ENCODE assay signal across 26 cellular contexts in genomic region chr6:126534418-126534817, GRCh38.
DNase-seq lines count a peak whose midpoint lies in the region; ATAC-seq, FAIRE-seq and TF ChIP-seq lines count a peak whose summit lies in the region.
"Had no signal": no experiment of that assay in that cellular context is flagged by ENCODE, and none has a peak within 500 bp of the region (broad histone marks: within the 10 kb centered on the region; RNA-seq: fewer than 3 reads in every experiment).

No MANE protein-coding gene starts in this region.

- H3K4me3 ChIP-seq in bronchial epithelial cell (ENCODE audit: low read depth, low read length): no peak overlapping the region
- H3K4me3 ChIP-seq in epithelial cell of esophagus (ENCODE audit: low read length): no peak overlapping the region
- H3K4me3 ChIP-seq: A549; BLaER1 treated with 17β-estradiol and CSF1 and Interleukin-3, amounts not matched to agents 10 nM and 100 nM; GM12878 had no signal

- no peaks in the 10 kb centered on the region for H3K9me3 Mint-ChIP-seq in mesothelial cell of epicardium
- H3K9me3 Mint-ChIP-seq: CD14-positive monocyte; CD4-positive, alpha-beta T cell had no signal

- H3K27me3 Mint-ChIP-seq in mesothelial cell of epicardium (ENCODE audit: low read depth): no peaks in the 10 kb centered on the region
- H3K27me3 Mint-ChIP-seq: CD4-positive, alpha-beta T cell; CD8-positive, alpha-beta memory T cell had no signal

- H3K27ac Mint-ChIP-seq in mesothelial cell of epicardium: peak overlapping the region; percentile 33
- H3K27ac Mint-ChIP-seq: CD14-positive monocyte; CD4-positive, alpha-beta T cell; CD8-positive, alpha-beta memory T cell had no signal

- FAIRE-seq in bronchial epithelial cell (lab: Jason Lieb, UNC): no peak
- FAIRE-seq: A549, D721Med, GM12878, H54 had no signal

- ATAC-seq in omental fat pad (ENCODE audit: low FRiP score): peak; percentile 62
- no peak for ATAC-seq in GM19324 (IDR thresholded peaks at IDR 0.05; ENCODE audit: low FRiP score, unreplicated experiment)
- ATAC-seq: A549, GM12878 had no signal

- H3K4me3 Mint-ChIP-seq in mesothelial cell of epicardium: no peak overlapping the region
- H3K4me3 Mint-ChIP-seq: CD14-positive monocyte; CD4-positive, alpha-beta T cell had no signal

- no peaks in the 10 kb centered on the region for H3K27me3 ChIP-seq in bronchial epithelial cell (ENCODE audit: control insufficient read depth, insufficient read depth, low read length)
- H3K27me3 ChIP-seq: BE2C; BLaER1 treated with 17β-estradiol and CSF1 and Interleukin-3, amounts not matched to agents 10 nM and 100 nM had no signal

- H3K4me1 Mint-ChIP-seq in mesothelial cell of epicardium: peaks cover 66% of the 10 kb centered on the region
- H3K4me1 Mint-ChIP-seq: CD14-positive monocyte; CD8-positive, alpha-beta memory T cell had no signal

- no peaks in the 10 kb centered on the region for H3K36me3 Mint-ChIP-seq in mesothelial cell of epicardium
- H3K36me3 Mint-ChIP-seq: CD14-positive monocyte; CD8-positive, alpha-beta memory T cell had no signal

- TF ChIP-seq CTCF in bronchial epithelial cell (IDR thresholded peaks at IDR 0.05; ENCODE audit: insufficient read depth, low read length, severe bottlenecking): no peak
- TF ChIP-seq CTCF in epithelial cell of esophagus (IDR thresholded peaks at IDR 0.05; ENCODE audit: insufficient read depth, low read depth, low read length, missing control alignments): no peak
- TF ChIP-seq CTCF in mesothelial cell of epicardium (IDR thresholded peaks at IDR 0.05; ENCODE audit: unreplicated experiment): no peak
- TF ChIP-seq CTCF in omental fat pad (IDR thresholded peaks at IDR 0.05): no peak

- H3K36me3 ChIP-seq in bronchial epithelial cell (ENCODE audit: control insufficient read depth, insufficient read depth, low read length): no peaks in the 10 kb centered on the region
- H3K36me3 ChIP-seq: BE2C; BLaER1 treated with 17β-estradiol and CSF1 and Interleukin-3, amounts not matched to agents 10 nM and 100 nM had no signal

- DNase-seq in bronchial epithelial cell (ENCODE audit: low read depth) (peak; percentile 17), epithelial cell of esophagus (ENCODE audit: low read depth) (peak; percentile 11), mesothelial cell of epicardium (ENCODE audit: low spot score in 2 of 2, unreplicated experiment in 2 of 2) (no peak), omental fat pad (ENCODE audit: low spot score) (no peak), GM19238 (ENCODE audit: insufficient read length, low spot score) (no peak), NOMO-1 treated with DMSO at 0.1 percent for 48 hours (lab: John Stamatoyannopoulos, UW; ENCODE audit: unreplicated experiment) (no peak), NCI-H2196 (lab: John Stamatoyannopoulos, UW; ENCODE audit: unreplicated experiment) (no peak)
- DNase-seq: 8988T; ACHN; AML-193; BE2C; CD4-positive, alpha-beta T cell; CD8-positive, alpha-beta memory T cell; DMS 273 treated with DMSO at 0.1 percent for 48 hours; DMS79; EL; GDM1; GOT3; HCEC 1CT had no signal

Comparison
In these comparisons a context has a peak if more than half of its experiments do, and no peak if none do; other contexts are left out.
1. DNase-seq: peak in bronchial epithelial cell (single experiment) and epithelial cell of esophagus (single experiment); none in mesothelial cell of epicardium (0 of 2), omental fat pad (single experiment), GM19238 (single experiment), NOMO-1 treated with DMSO at 0.1 percent for 48 hours (single experiment) and NCI-H2196 (single experiment).